Comparison of ENCODE assay signal across 1 cellular context in genomic region chr12:44774815-44775411, GRCh38.
TF ChIP-seq lines count a peak whose summit lies in the region.

No MANE protein-coding gene starts in this region.

TF ChIP-seq in GM23338, 12 proteins besides CTCF, POLR2A, EP300 and RAD21 (continued from another document):
- TF ChIP-seq ZNF462 (CRISPR knock-in tag; IDR thresholded peaks at IDR 0.05), result no peak
- no peak for TF ChIP-seq EZH2 (IDR thresholded peaks at IDR 0.05; ENCODE audit: low read depth, unreplicated experiment)
- no peak for TF ChIP-seq POLR2AphosphoS5 (IDR thresholded peaks at IDR 0.05; ENCODE audit: low read depth)
- TF ChIP-seq CREB1 (CRISPR knock-in tag; IDR thresholded peaks at IDR 0.05; ENCODE audit: low read depth), result no peak
- TF ChIP-seq ETS1 (IDR thresholded peaks at IDR 0.05), result no peak
